Comparison of ENCODE assay signal across 1 cellular context in genomic region chr17:41522301-41523224, GRCh38.
TF ChIP-seq lines count a peak whose summit lies in the region.

No MANE protein-coding gene starts in this region.

TF ChIP-seq in SK-N-SH treated with all-trans-retinoic acid at 6 μM for 48 hours, 23 proteins besides CTCF, POLR2A, EP300 and RAD21 (continued from another document):
- TF ChIP-seq CREB5 (CRISPR knock-in tag; IDR thresholded peaks at IDR 0.05; ENCODE audit: low read depth) = no peak
- no peak for TF ChIP-seq POU6F1 (CRISPR knock-in tag; IDR thresholded peaks at IDR 0.05; ENCODE audit: borderline replicate concordance, low read depth)
- TF ChIP-seq SNAI2 (CRISPR knock-in tag; IDR thresholded peaks at IDR 0.05) = no peak
- TF ChIP-seq ZNF565 (CRISPR knock-in tag; conservative IDR thresholded peaks at IDR 0.05; ENCODE audit: low read depth) = no peak
- no peak for TF ChIP-seq ZFP3 (CRISPR knock-in tag; IDR thresholded peaks at IDR 0.05)
- no peak for TF ChIP-seq PPARA (CRISPR knock-in tag; IDR thresholded peaks at IDR 0.05; ENCODE audit: borderline replicate concordance)
- no peak for TF ChIP-seq RARB (CRISPR knock-in tag; IDR thresholded peaks at IDR 0.05)
- TF ChIP-seq TOX (CRISPR knock-in tag; IDR thresholded peaks at IDR 0.05; ENCODE audit: borderline replicate concordance) = no peak
- TF ChIP-seq ESRRG (CRISPR knock-in tag; IDR thresholded peaks at IDR 0.05) = no peak
- no peak for TF ChIP-seq ZC3H10 (CRISPR knock-in tag; IDR thresholded peaks at IDR 0.05)
- no peak for TF ChIP-seq ISL1 (CRISPR knock-in tag; IDR thresholded peaks at IDR 0.05)
- no peak for TF ChIP-seq ARNTL (CRISPR knock-in tag; IDR thresholded peaks at IDR 0.05; ENCODE audit: borderline replicate concordance, low read depth)
- no peak for TF ChIP-seq TCF4 (CRISPR knock-in tag; IDR thresholded peaks at IDR 0.05; ENCODE audit: borderline replicate concordance)
- no peak for TF ChIP-seq ZFP30 (CRISPR knock-in tag; IDR thresholded peaks at IDR 0.05)
- TF ChIP-seq ZNF70 (CRISPR knock-in tag; IDR thresholded peaks at IDR 0.05) = no peak
- TF ChIP-seq OSR1 (CRISPR knock-in tag; IDR thresholded peaks at IDR 0.05) = no peak
- no peak for TF ChIP-seq CSDC2 (CRISPR knock-in tag; IDR thresholded peaks at IDR 0.05)
